ENCODE assay signal across 8 cellular contexts in genomic region chr6:5995705-5996686, GRCh38. TPM values are rescaled to one million over a fixed set of nuclear protein-coding genes. Genes with fewer than 3 reads are reported as not detected.
DNase-seq lines count a peak whose midpoint lies in the region; ATAC-seq and TF ChIP-seq lines count a peak whose summit lies in the region.

No MANE protein-coding gene starts in this region.

- no peaks in the 10 kb centered on the region for H3K36me3 ChIP-seq in tibial nerve

- TF ChIP-seq POLR2A in tibial nerve (IDR thresholded peaks at IDR 0.05): no peak

- H3K9me3 ChIP-seq in AG04450 (ENCODE audit: control insufficient read depth, insufficient read depth, low read length): peaks cover 32% of the 10 kb centered on the region
- no peaks in the 10 kb centered on the region for H3K9me3 ChIP-seq in tibial nerve

- ATAC-seq in memory B cell (ENCODE audit: low read depth) (no peak), HG03108 (IDR thresholded peaks at IDR 0.05; ENCODE audit: unreplicated experiment) (no peak), HG03565 (IDR thresholded peaks at IDR 0.05; ENCODE audit: unreplicated experiment) (no peak)

- H3K9me3 Mint-ChIP-seq in memory B cell: peaks cover 18% of the 10 kb centered on the region

- POLR2A ChIA-PET in AG04450 (lab: Yijun Ruan, JAX): no interaction called here

- WGBS in tibial nerve, 2 donors: 8 to 11% methylated on average over 47 to 50 of the region's 50 CpGs

- peaks cover 0 to 61% (median 20%) of the 10 kb centered on the region in 4 donors for H3K4me1 ChIP-seq in tibial nerve

- peak overlapping the region; percentile 86 for H3K4me3 Mint-ChIP-seq in memory B cell

- H3K27me3 Mint-ChIP-seq in memory B cell: peaks cover 47% of the 10 kb centered on the region

- peak; percentile 37; the same call in 1 of the 2 replicates for TF ChIP-seq CTCF in AG04450 (IDR thresholded peaks at IDR 0.05; ENCODE audit: low read depth, low read length)
- peak in 3 of 5 experiments; percentile 19 to 50 (median 45) for TF ChIP-seq CTCF in tibial nerve (IDR thresholded peaks at IDR 0.05)

- no peak overlapping the region for H3K27ac Mint-ChIP-seq in memory B cell

- peaks cover 30% of the 10 kb centered on the region for H3K4me1 Mint-ChIP-seq in memory B cell

- H3K4me3 ChIP-seq in AG04450 (ENCODE audit: low read depth, low read length) (peak overlapping the region; percentile 76), tibial nerve (peak overlapping the region; percentile 38 to 87 (median 64))

- CTCF ChIA-PET in AG04450 (lab: Charles Lee): interaction anchor here (1.0 kb wide), 1 partner anchor 525 kb away, joined by 3 read pairs; no protein-coding TSS in a partner anchor

- H3K27me3 ChIP-seq in AG04450 (ENCODE audit: control insufficient read depth, insufficient read depth, low read length): peaks cover 66% of the 10 kb centered on the region
- H3K27me3 ChIP-seq in tibial nerve: peaks cover 0 to 79% of the 10 kb centered on the region in 2 donors

- DNase-seq in AG04450 (ENCODE audit: low read depth, low spot score): no peak
- peak; percentile 65 for DNase-seq in H4 (ENCODE audit: low spot score)
- peak; percentile 50 to 57 for DNase-seq in SHP77 (lab: John Stamatoyannopoulos, UW)
- DNase-seq in ecto neural progenitor cell (ENCODE audit: low spot score): peak; percentile 90
- DNase-seq in memory B cell (ENCODE audit: low spot score in 2 of 2): no peak
- DNase-seq in tibial nerve (ENCODE audit: low spot score in 2 of 2): peak; percentile 74 to 78

- peak in 1 of 2 donors; percentile 76 for TF ChIP-seq EP300 in tibial nerve (IDR thresholded peaks at IDR 0.05)

- peaks cover 17% of the 10 kb centered on the region for H3K36me3 Mint-ChIP-seq in memory B cell

- H3K27ac ChIP-seq in AG04450 (ENCODE audit: low read depth, low read length) (no peak overlapping the region), tibial nerve (peak overlapping the region; percentile 73 to 95 (median 88))

RNA-seq across cellular contexts. Expression of gene NRN1, which starts 10.7 kb away (rescaled TPM):
- polyA plus RNA-seq in AG04450 (2011; rRNA removed): not detected in 2 replicates
- not detected in 2 replicates for polyA minus RNA-seq in AG04450 (2011; rRNA and poly(A)+ RNA removed)
- 34.1 and 37.3 TPM in 2 replicates for total RNA-seq in H4 (2014; rRNA removed; shearing (Covaris generic))
- total RNA-seq in tibial nerve: 10 to 100 TPM; 39.0 to 69.0 (median 54.0) TPM

Comparison
In these comparisons a context has a peak if more than half of its experiments do, and no peak if none do; other contexts are left out.
1. DNase-seq: peak in H4 (single experiment), SHP77 (2 of 2), ecto neural progenitor cell (single experiment) and tibial nerve (2 of 2); none in AG04450 (single experiment) and memory B cell (0 of 2).